In the genomic region with DNA sequence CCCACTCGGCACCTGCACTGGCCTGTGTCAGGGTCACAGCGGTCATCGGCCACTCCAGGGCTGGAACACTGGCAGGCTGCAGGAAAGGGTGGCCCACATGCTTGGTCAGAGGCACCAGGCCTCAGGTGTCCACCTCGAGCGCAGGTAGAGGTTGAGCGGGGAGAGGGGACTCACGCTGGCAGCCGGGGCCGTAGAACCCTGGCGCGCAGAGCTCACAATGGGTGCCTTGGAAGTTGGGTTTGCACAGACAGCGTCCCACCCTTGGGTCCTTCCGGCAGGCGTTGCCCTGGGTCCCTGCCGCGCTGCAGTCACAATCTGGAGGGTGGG, we compare ENCODE assay signal across 25 cellular contexts.
"Had no signal": no experiment of that assay in that cellular context is flagged by ENCODE, and none has a peak within 500 bp of the region (broad histone marks: within the 10 kb centered on the region; RNA-seq: fewer than 3 reads in every experiment).

No MANE protein-coding gene starts in this region.

- DNase-seq: activated CD4-positive, alpha-beta memory T cell treated with anti-CD3 and anti-CD28 coated beads for 36 hours; activated CD4-positive, alpha-beta T cell treated with anti-CD3 and anti-CD28 coated beads for 48 hours; activated CD4-positive, CD25-positive, alpha-beta regulatory T cell; activated effector memory CD4-positive, alpha-beta T cell treated with Interleukin-2 at 50 U/mL for 16 hours; activated naive CD4-positive, alpha-beta T cell treated with anti-CD3 and anti-CD28 coated beads for 36 hours; activated naive CD8-positive, alpha-beta T cell treated with anti-CD3 and anti-CD28 coated beads, Interleukin-2, amount 10 ng/mL, durations not matched to agents 7 days and 5 days; activated T-cell treated with anti-CD3 and anti-CD28 coated beads, Interleukin-2, amount 50 U/mL, for 72 hours; cerebellar nuclear complex; immature natural killer cell; naive thymus-derived CD8-positive, alpha-beta T cell; retina; sigmoid colon; stimulated activated CD4-positive, alpha-beta T cell treated with anti-CD3 and anti-CD28 coated beads, Interleukin-2, amount 100 ng/mL, for 48 hours; stimulated activated CD8-positive, alpha-beta memory T cell treated with anti-CD3 and anti-CD28 coated beads, Interleukin-4, amount 100 ng/mL, for 48 hours; stimulated activated naive CD4-positive, alpha-beta T cell treated with Interleukin-2 at 50 U/mL for 16 hours; T1000 had no signal

- H3K4me1 Mint-ChIP-seq: activated naive CD8-positive, alpha-beta T cell treated with anti-CD3 and anti-CD28 coated beads, Interleukin-2, amount 10 ng/mL, durations not matched to agents 7 days and 5 days; immature natural killer cell had no signal

- ATAC-seq: activated T-cell treated with anti-CD3 and anti-CD28 coated beads, Interleukin-2, amount 50 U/mL, for 72 hours; left lobe of liver had no signal

- H3K4me3 ChIP-seq: coronary artery, lung, sigmoid colon, smooth muscle cell, thoracic aorta had no signal

- H3K27me3 ChIP-seq: sigmoid colon had no signal

- H3K4me2 ChIP-seq: smooth muscle cell had no signal

- H3K36me3 Mint-ChIP-seq: activated CD4-positive, alpha-beta memory T cell treated with anti-CD3 and anti-CD28 coated beads for 36 hours had no signal

- H3K9me3 ChIP-seq: sigmoid colon, thoracic aorta had no signal

- H3K4me3 Mint-ChIP-seq: activated CD4-positive, alpha-beta memory T cell treated with anti-CD3 and anti-CD28 coated beads for 36 hours; activated naive CD4-positive, alpha-beta T cell treated with anti-CD3 and anti-CD28 coated beads for 36 hours; activated naive CD8-positive, alpha-beta T cell treated with anti-CD3 and anti-CD28 coated beads, Interleukin-2, amount 10 ng/mL, durations not matched to agents 7 days and 5 days; activated T-cell treated with anti-CD3 and anti-CD28 coated beads, Interleukin-2, amount 50 U/mL, for 72 hours; immature natural killer cell; naive thymus-derived CD8-positive, alpha-beta T cell; T-helper 1 cell treated with Interleukin-12 subunit alpha and Interleukin-12 subunit beta and Interleukin-4 antibody, amounts not matched to agents 30 μg/mL and 1 μg/mL, for 36 hours; type B pancreatic cell had no signal

- H3K27ac ChIP-seq: coronary artery, epithelial cell of prostate, thoracic aorta had no signal

- H3K9me3 Mint-ChIP-seq: activated CD4-positive, alpha-beta memory T cell treated with anti-CD3 and anti-CD28 coated beads for 36 hours; activated naive CD8-positive, alpha-beta T cell treated with anti-CD3 and anti-CD28 coated beads, Interleukin-2, amount 10 ng/mL, durations not matched to agents 7 days and 5 days; activated T-cell treated with anti-CD3 and anti-CD28 coated beads, Interleukin-2, amount 50 U/mL, for 72 hours; T-helper 1 cell treated with Interleukin-12 subunit alpha and Interleukin-12 subunit beta and Interleukin-4 antibody, amounts not matched to agents 30 μg/mL and 1 μg/mL, for 36 hours; type B pancreatic cell had no signal

- H3K27ac Mint-ChIP-seq: activated CD4-positive, alpha-beta memory T cell treated with anti-CD3 and anti-CD28 coated beads for 36 hours; activated naive CD4-positive, alpha-beta T cell treated with anti-CD3 and anti-CD28 coated beads for 36 hours; activated naive CD8-positive, alpha-beta T cell treated with anti-CD3 and anti-CD28 coated beads, Interleukin-2, amount 10 ng/mL, durations not matched to agents 7 days and 5 days; activated T-cell treated with anti-CD3 and anti-CD28 coated beads, Interleukin-2, amount 50 U/mL, for 72 hours; immature natural killer cell; progenitor cell of endocrine pancreas; T-helper 1 cell treated with Interleukin-12 subunit alpha and Interleukin-12 subunit beta and Interleukin-4 antibody, amounts not matched to agents 30 μg/mL and 1 μg/mL, for 36 hours; type B pancreatic cell had no signal

- H3K27me3 Mint-ChIP-seq: progenitor cell of endocrine pancreas, type B pancreatic cell had no signal
